29 cellular contexts compared by ENCODE assay signal in the genomic region with DNA sequence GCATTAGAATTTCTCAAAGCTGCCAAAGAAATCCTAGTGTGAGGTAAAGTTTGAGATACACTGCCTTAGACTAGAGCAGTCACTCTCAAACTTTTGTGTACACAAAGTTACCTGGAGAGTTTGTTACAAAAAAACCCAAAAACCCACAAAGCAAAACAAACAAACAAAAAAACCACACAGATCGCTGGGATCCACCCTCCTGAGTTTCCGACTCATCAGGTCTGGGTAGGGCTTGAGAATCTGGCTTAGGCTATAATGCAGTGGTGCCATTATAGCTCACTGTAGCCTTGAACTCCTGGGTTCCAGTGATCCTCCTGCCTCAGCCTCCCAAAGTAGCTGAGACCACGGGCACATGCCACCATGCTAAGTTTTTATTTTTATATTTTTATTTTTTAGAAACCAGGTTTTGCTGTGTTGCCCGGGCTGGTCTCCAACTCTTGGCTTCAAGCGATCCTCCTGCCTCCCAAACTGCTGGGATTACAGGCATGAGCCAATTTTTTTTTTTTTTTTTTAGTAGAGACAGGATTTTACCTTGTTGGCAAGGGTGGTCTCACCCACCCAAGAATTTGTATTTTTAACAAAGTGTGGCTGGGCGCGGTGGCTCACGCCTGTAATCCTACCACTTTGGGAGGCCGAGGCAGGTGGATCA.
"Had no signal": no experiment of that assay in that cellular context is flagged by ENCODE, and none has a peak within 500 bp of the region (broad histone marks: within the 10 kb centered on the region; RNA-seq: fewer than 3 reads in every experiment).

No MANE protein-coding gene starts in this region.

- H3K27me3 ChIP-seq: esophagus squamous epithelium, left lung, neural progenitor cell, suprapubic skin, transverse colon, vagina had no signal

- H3K36me3 Mint-ChIP-seq: mesothelial cell of epicardium, naive B cell, neural progenitor cell had no signal

- H3K4me3 ChIP-seq: esophagus squamous epithelium, left lung, mucosa of descending colon, neural progenitor cell, smooth muscle cell, suprapubic skin, transverse colon, vagina had no signal

- FAIRE-seq: endometrium had no signal

- H3K27ac ChIP-seq: esophagus squamous epithelium, left lung, neural progenitor cell, parathyroid adenoma, suprapubic skin, transverse colon, vagina had no signal

- H3K4me2 ChIP-seq: neural progenitor cell, smooth muscle cell had no signal

- H3K9me3 Mint-ChIP-seq: effector memory CD8-positive, alpha-beta T cell; mesothelial cell of epicardium; nephron; neural progenitor cell had no signal

- H3K9ac ChIP-seq: neural progenitor cell, parathyroid adenoma had no signal

- H3K4me1 Mint-ChIP-seq: mesothelial cell of epicardium, nephron, neural progenitor cell had no signal

- H3K36me3 ChIP-seq: esophagus squamous epithelium, left lung, neural progenitor cell, suprapubic skin, transverse colon, vagina had no signal

- H3K27me3 Mint-ChIP-seq: effector memory CD8-positive, alpha-beta T cell; naive B cell; progenitor cell of endocrine pancreas; stimulated activated naive CD8-positive, alpha-beta T cell treated with anti-CD3 and anti-CD28 coated beads, Interleukin-15, amount 100 ng/mL, for 72 hours had no signal

- H2AFZ ChIP-seq: neural progenitor cell, parathyroid adenoma had no signal

- DNase-seq: cortex of kidney; effector memory CD8-positive, alpha-beta T cell; erythroblast; esophagus squamous epithelium; foreskin melanocyte; glutamatergic neuron; hypothalamus; left cardiac atrium; left lung; mesenchymal stem cell; mucosa of descending colon; naive B cell; stimulated activated CD4-positive, alpha-beta T cell treated with anti-CD3 and anti-CD28 coated beads, Interleukin-12 subunit alpha, Interleukin-12 subunit beta, amount 100 ng/mL, for 4 hours; stimulated activated CD4-positive, alpha-beta T cell treated with anti-CD3 and anti-CD28 coated beads, Interleukin-1b, Interleukin-23, amount 100 ng/mL, for 48 hours; stimulated activated CD4-positive, alpha-beta T cell treated with anti-CD3 and anti-CD28 coated beads, Interleukin-4, amount 100 ng/mL, for 1 hour; stimulated activated CD8-positive, alpha-beta memory T cell treated with anti-CD3 and anti-CD28 coated beads, Interleukin-4, amount 100 ng/mL, for 48 hours; stimulated activated naive CD4-positive, alpha-beta T cell; stimulated activated naive CD8-positive, alpha-beta T cell treated with anti-CD3 and anti-CD28 coated beads, Interleukin-15, amount 100 ng/mL, for 72 hours; transverse colon had no signal

- H3K4me3 Mint-ChIP-seq: effector memory CD8-positive, alpha-beta T cell; mesothelial cell of epicardium; naive B cell; nephron; neural progenitor cell; stimulated activated naive CD8-positive, alpha-beta T cell treated with anti-CD3 and anti-CD28 coated beads, Interleukin-15, amount 100 ng/mL, for 72 hours had no signal

- H3K79me2 ChIP-seq: parathyroid adenoma had no signal

- H3K4me1 ChIP-seq: parathyroid adenoma, vagina had no signal

- H3K27ac Mint-ChIP-seq: mesothelial cell of epicardium, nephron, neural progenitor cell had no signal

- ATAC-seq: effector memory CD8-positive, alpha-beta T cell; left cardiac atrium; left lung; mucosa of descending colon; sciatic nerve; stimulated activated naive CD8-positive, alpha-beta T cell treated with anti-CD3 and anti-CD28 coated beads, Interleukin-15, amount 100 ng/mL, for 72 hours had no signal

- H3K9me3 ChIP-seq: esophagus squamous epithelium, left lung, mucosa of descending colon, suprapubic skin, transverse colon, vagina had no signal
